In the genomic region with DNA sequence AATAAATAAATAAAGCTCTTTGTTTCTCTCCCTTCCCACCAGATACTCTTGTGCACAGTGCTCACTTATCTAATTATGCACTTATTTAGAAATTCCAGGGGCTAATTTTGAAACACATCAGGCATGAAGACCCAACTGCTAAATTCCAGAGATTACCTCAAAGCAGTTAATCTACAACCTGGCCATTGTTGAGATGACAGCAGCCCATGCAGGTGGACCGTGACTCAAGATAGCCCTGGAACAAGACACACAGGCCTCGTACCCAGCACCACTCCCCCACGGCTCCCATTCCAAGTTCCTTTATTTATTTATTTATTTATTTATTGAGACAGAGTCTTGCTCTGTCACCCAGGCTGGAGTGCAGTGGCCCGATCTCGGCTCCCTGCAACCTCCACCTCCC, we compare ENCODE assay signal across 27 cellular contexts.
"Had no signal": no experiment of that assay in that cellular context is flagged by ENCODE, and none has a peak within 500 bp of the region (broad histone marks: within the 10 kb centered on the region; RNA-seq: fewer than 3 reads in every experiment).

No MANE protein-coding gene starts in this region.

- ATAC-seq: activated CD4-positive, CD25-positive, alpha-beta regulatory T cell treated with anti-CD3 and anti-CD28 coated beads, Interleukin-2, amount 50 U/mL, for 24 hours; activated CD8-positive, alpha-beta memory T cell treated with anti-CD3 and anti-CD28 coated beads, Interleukin-2, amount 10 ng/mL, durations not matched to agents 7 days and 5 days; activated CD8-positive, alpha-beta T cell treated with anti-CD3 and anti-CD28 coated beads, Interleukin-2, amount 10 ng/mL, durations not matched to agents 7 days and 5 days; activated naive CD4-positive, alpha-beta T cell treated with anti-CD3 and anti-CD28 coated beads, Interleukin-2, amount 50 U/mL, for 72 hours; foreskin keratinocyte; gastrocnemius medialis; T-helper 17 cell had no signal

- DNase-seq: activated B cell treated with CpG ODN at 0.5 μM for 24 hours; activated CD4-positive, alpha-beta T cell treated with anti-CD3 and anti-CD28 coated beads for 48 hours; activated CD4-positive, alpha-beta T cell treated with anti-CD3 and anti-CD28 coated beads, Interleukin-2, amount 50 U/mL, for 1 hour; activated CD4-positive, alpha-beta T cell treated with anti-CD3 and anti-CD28 coated beads, Interleukin-2, amount 50 U/mL, for 48 hours; activated CD8-positive, alpha-beta memory T cell treated with anti-CD3 and anti-CD28 coated beads, Interleukin-2, amount 10 ng/mL, durations not matched to agents 7 days and 5 days; activated CD8-positive, alpha-beta memory T cell treated with anti-CD3 and anti-CD28 coated beads, Interleukin-2, amount 50 U/mL, for 4 hours; activated CD8-positive, alpha-beta T cell treated with anti-CD3 and anti-CD28 coated beads, Interleukin-2, amount 10 ng/mL, durations not matched to agents 7 days and 5 days; activated gamma-delta T cell; activated naive CD4-positive, alpha-beta T cell; activated naive CD4-positive, alpha-beta T cell treated with anti-CD3 and anti-CD28 coated beads, Interleukin-2, amount 10 ng/mL, durations not matched to agents 7 days and 5 days; activated naive CD8-positive, alpha-beta T cell treated with anti-CD3 and anti-CD28 coated beads, Interleukin-2, amount 10 ng/mL, durations not matched to agents 7 days and 5 days; activated T-cell treated with anti-CD3 and anti-CD28 coated beads, Interleukin-2, amount 50 U/mL, for 1 hour; activated T-cell treated with anti-CD3 and anti-CD28 coated beads, Interleukin-2, amount 50 U/mL, for 48 hours; anterior cingulate cortex; brain microvascular endothelial cell; dorsolateral prefrontal cortex; effector memory CD4-positive, alpha-beta T cell; endodermal cell; erythroblast; foreskin keratinocyte; gastrocnemius medialis; T-helper 1 cell; T-helper 17 cell; T1000; WERI-Rb-1 had no signal
